In the genomic region with DNA sequence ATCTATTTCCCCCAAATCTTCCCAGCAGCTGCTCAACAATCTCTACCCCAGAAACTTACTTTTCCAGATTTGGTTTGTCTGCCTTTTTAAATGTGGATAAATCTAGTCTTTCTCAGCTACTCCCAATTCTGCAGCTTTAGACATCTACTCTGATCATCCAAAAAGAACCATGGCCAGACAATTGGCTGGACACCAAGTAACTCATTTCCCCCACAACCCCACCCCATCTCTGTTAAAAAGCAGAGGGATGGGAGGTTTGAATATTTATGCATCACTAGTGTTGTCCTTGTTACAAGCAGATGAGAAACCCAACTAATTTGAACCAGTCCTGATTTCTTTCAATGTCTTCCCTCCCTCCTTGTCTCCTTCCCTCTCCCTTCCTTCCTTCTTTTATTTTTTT, we compare ENCODE assay signal across 7 cellular contexts.
"Had no signal": no experiment of that assay in that cellular context is flagged by ENCODE, and none has a peak within 500 bp of the region (broad histone marks: within the 10 kb centered on the region; RNA-seq: fewer than 3 reads in every experiment).

No MANE protein-coding gene starts in this region.

- H3K27ac Mint-ChIP-seq: IgD-negative memory B cell had no signal

- H3K36me3 Mint-ChIP-seq: IgD-negative memory B cell had no signal

- H3K4me3 Mint-ChIP-seq: IgD-negative memory B cell had no signal

- H3K27ac ChIP-seq: HL-60 had no signal

- H3K27me3 Mint-ChIP-seq: IgD-negative memory B cell had no signal

- FAIRE-seq: HepG2, HTR-8/SVneo, K562 had no signal

- DNase-seq: IMR-90, KBM-7 had no signal

- H3K4me1 Mint-ChIP-seq: IgD-negative memory B cell had no signal

- H3K4me3 ChIP-seq: K562 had no signal
